8 cellular contexts compared by ENCODE assay signal in the genomic region with DNA sequence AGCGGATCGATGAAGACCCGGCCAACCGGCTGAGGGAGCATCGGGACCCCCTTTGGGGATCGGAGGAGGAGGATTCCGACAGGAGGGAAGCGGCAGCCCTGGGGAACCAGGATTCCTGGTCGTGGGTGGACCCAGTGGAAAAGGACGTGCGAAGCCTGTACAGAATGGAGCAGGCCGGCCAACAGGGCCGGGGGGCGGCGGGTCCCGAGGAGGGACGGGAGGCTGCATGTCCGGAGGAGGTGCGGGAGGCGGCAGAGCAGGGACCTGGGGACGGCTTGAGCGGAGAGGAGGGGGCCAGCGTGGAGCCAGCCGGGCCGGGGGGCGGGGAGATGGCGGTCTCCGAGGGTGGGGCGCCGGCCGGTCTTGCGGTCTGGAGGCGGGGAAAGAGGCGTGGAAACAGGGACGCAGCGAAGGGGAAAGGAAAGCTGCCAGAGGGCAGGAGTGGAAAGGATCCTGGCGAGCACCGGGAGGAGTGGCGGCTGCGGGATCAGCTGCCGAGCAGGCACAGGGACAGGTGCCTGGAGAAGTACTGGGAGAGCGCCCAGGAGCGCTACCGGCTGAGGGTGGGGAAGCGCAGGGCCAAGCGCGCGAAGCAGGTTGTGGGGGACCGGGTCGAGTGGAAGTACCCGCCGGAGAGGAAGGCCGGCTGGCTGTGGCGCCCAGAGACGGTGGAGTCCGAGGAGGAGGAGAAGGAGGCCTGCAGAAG. TPM values are rescaled to one million over a fixed set of nuclear protein-coding genes. Genes with fewer than 3 reads are reported as not detected.
DNase-seq lines count a peak whose midpoint lies in the region; ATAC-seq and TF ChIP-seq lines count a peak whose summit lies in the region.

Gene ANO5 (plus strand): TSS at position 444 of the 706 bp plus-strand sequence. CDS start 408 bp downstream, outside the sequence.

- H3K4me3 ChIP-seq in esophagus squamous epithelium (peak within 1 kb of the TSS; percentile 35 to 66 (median 50)), upper lobe of left lung (peak within 1 kb of the TSS; percentile 45 to 74 (median 61))

- H3K9me3 ChIP-seq in esophagus squamous epithelium (no peaks in the 10 kb centered on the region), upper lobe of left lung (no peaks in the 10 kb centered on the region)

- CTCF ChIA-PET in RWPE1 (lab: Yijun Ruan, JAX), result interaction anchor here (0.8 to 1.1 kb wide), 2 partner anchors 28 to 1081 kb away, joined by 3 to 4 read pairs; no protein-coding TSS in a partner anchor

- H3K27me3 ChIP-seq in esophagus squamous epithelium, result peaks cover 0 to 27% (median 0%) of the 10 kb centered on the region in 4 donors
- no peaks in the 10 kb centered on the region for H3K27me3 ChIP-seq in upper lobe of left lung

- no peak for TF ChIP-seq EP300 in upper lobe of left lung (IDR thresholded peaks at IDR 0.05)

- WGBS in esophagus squamous epithelium, 2 donors, result 1 to 11% methylated on average over 14 to 24 of the region's 56 CpGs
- 1% methylated on average over 35 to 49 of the region's 56 CpGs for WGBS in upper lobe of left lung, 2 donors

- peak; percentile 72 to 88 for ATAC-seq in upper lobe of left lung (ENCODE audit: low FRiP score in 2 of 2)

- H3K4me1 ChIP-seq in esophagus squamous epithelium (peaks cover 0 to 24% (median 0%) of the 10 kb centered on the region in 3 donors), upper lobe of left lung (peaks cover 9 to 21% (median 16%) of the 10 kb centered on the region in 4 donors)

- H3K27ac ChIP-seq in esophagus squamous epithelium, result peak within 1 kb of the TSS; percentile 11 to 61 (median 20)
- peak within 1 kb of the TSS in 2 of 4 donors; percentile 31 to 48 for H3K27ac ChIP-seq in upper lobe of left lung
- H3K27ac ChIP-seq in RWPE1, result no peak within 1 kb of the TSS

- TF ChIP-seq CTCF in esophagus squamous epithelium (IDR thresholded peaks at IDR 0.05), result no peak
- no peak for TF ChIP-seq CTCF in upper lobe of left lung (IDR thresholded peaks at IDR 0.05)
- TF ChIP-seq CTCF in RWPE1 (conservative IDR thresholded peaks at IDR 0.05; ENCODE audit: low read depth), result no peak

- peak; percentile 74 for TF ChIP-seq POLR2A in GM19099 (IDR thresholded peaks at IDR 0.05; ENCODE audit: extremely low read depth, insufficient read length, low read depth)
- TF ChIP-seq POLR2A in esophagus squamous epithelium (IDR thresholded peaks at IDR 0.05), result no peak
- peak in 1 of 4 donors; percentile 41 for TF ChIP-seq POLR2A in upper lobe of left lung (IDR thresholded peaks at IDR 0.05)

- DNase-seq in C1 segment of cervical spinal cord (lab: John Stamatoyannopoulos, UW) (peak in 11 of 14 donors; percentile 2 to 59 (median 28)), HK-2 (ENCODE audit: unreplicated experiment) (peak; percentile 59), SKM-1 (lab: John Stamatoyannopoulos, UW; ENCODE audit: unreplicated experiment) (peak; percentile 23), esophagus squamous epithelium (lab: John Stamatoyannopoulos, UW) (no peak), mucosa of gallbladder (ENCODE audit: low spot score) (peak; percentile 70), upper lobe of left lung (peak; percentile 64 to 91), RWPE1 (ENCODE audit: low spot score) (no peak)

- POLR2A ChIA-PET in RWPE1 (lab: Yijun Ruan, JAX; ENCODE audit: low non-redundant PET), result no interaction called here

- H3K36me3 ChIP-seq in esophagus squamous epithelium (no peaks in the 10 kb centered on the region), upper lobe of left lung (no peaks in the 10 kb centered on the region)

- intact Hi-C loops in esophagus squamous epithelium (cut with DNase I), result no loop called here

RNA-seq across cellular contexts. Expression of gene ANO5, which starts in this region (rescaled TPM):
- total RNA-seq in esophagus squamous epithelium (1 to 10 TPM in 1 of 4 donors, under 1 TPM in 3; 0.04 to 2.3 (median 0.39) TPM), mucosa of gallbladder (10.4 TPM), upper lobe of left lung (1 to 10 TPM; 2.8 to 5.3 (median 3.3) TPM)

Comparison
In these comparisons a context has a peak if more than half of its experiments do, and no peak if none do; other contexts are left out.
1. DNase-seq: peak in C1 segment of cervical spinal cord (11 of 14), HK-2 (single experiment), SKM-1 (single experiment), mucosa of gallbladder (single experiment) and upper lobe of left lung (2 of 2); none in esophagus squamous epithelium (single experiment) and RWPE1 (single experiment).